ENCODE assay signal across 7 cellular contexts in genomic region chr3:114899186-114899931, GRCh38.
DNase-seq lines count a peak whose midpoint lies in the region; TF ChIP-seq lines count a peak whose summit lies in the region.

No MANE protein-coding gene starts in this region.

- no peaks in the 10 kb centered on the region for H3K9me2 ChIP-seq in Loucy (replicated peaks; ENCODE audit: low read depth, low read length)

- DNase-seq in NCI-H774 (lab: John Stamatoyannopoulos, UW) = peak; percentile 91
- DNase-seq in inferior parietal cortex (ENCODE audit: extremely low spot score) = peak; percentile 44
- no peak for DNase-seq in type B pancreatic cell (ENCODE audit: extremely low spot score, unreplicated experiment)
- no peak for DNase-seq in KBM-7
- DNase-seq in GM13976 (ENCODE audit: low spot score) = no peak
- DNase-seq in activated CD4-positive, alpha-beta T cell treated with anti-CD3 and anti-CD28 coated beads, Interleukin-2, amount 10 ng/mL, durations not matched to agents 7 days and 5 days = no peak

- no peaks in the 10 kb centered on the region for H3K9me3 ChIP-seq in Loucy (ENCODE audit: insufficient read depth, low read depth, low read length)

- no peak overlapping the region for H3K27ac Mint-ChIP-seq in type B pancreatic cell
- H3K27ac Mint-ChIP-seq in activated CD4-positive, alpha-beta T cell treated with anti-CD3 and anti-CD28 coated beads, Interleukin-2, amount 10 ng/mL, durations not matched to agents 7 days and 5 days = no peak overlapping the region

- CTCF ChIA-PET in activated CD4-positive, alpha-beta T cell treated with anti-CD3 and anti-CD28 coated beads, Interleukin-2, amount 10 ng/mL, durations not matched to agents 7 days and 5 days (lab: Charles Lee) = no interaction called here

- no peaks in the 10 kb centered on the region for H3K9me3 Mint-ChIP-seq in type B pancreatic cell
- H3K9me3 Mint-ChIP-seq in activated CD4-positive, alpha-beta T cell treated with anti-CD3 and anti-CD28 coated beads, Interleukin-2, amount 10 ng/mL, durations not matched to agents 7 days and 5 days = peaks cover 2% of the 10 kb centered on the region

- H3K4me3 ChIP-seq in Loucy (ENCODE audit: low read length, poor library complexity, severe bottlenecking) = no peak overlapping the region

- no peaks in the 10 kb centered on the region for H3K36me3 Mint-ChIP-seq in type B pancreatic cell
- H3K36me3 Mint-ChIP-seq in activated CD4-positive, alpha-beta T cell treated with anti-CD3 and anti-CD28 coated beads, Interleukin-2, amount 10 ng/mL, durations not matched to agents 7 days and 5 days (ENCODE audit: low read depth) = no peaks in the 10 kb centered on the region

- H2AFZ ChIP-seq in Loucy (ENCODE audit: low read length) = peak overlapping the region; percentile 20; the same call in 1 of the 2 replicates

- peaks cover 10% of the 10 kb centered on the region for H3F3A ChIP-seq in Loucy (ENCODE audit: low read depth)

- H3K9ac ChIP-seq in Loucy (ENCODE audit: low read depth, low read length, poor library complexity, severe bottlenecking) = peak overlapping the region; percentile 56

- no peaks in the 10 kb centered on the region for H3K27me3 Mint-ChIP-seq in type B pancreatic cell
- no peaks in the 10 kb centered on the region for H3K27me3 Mint-ChIP-seq in activated CD4-positive, alpha-beta T cell treated with anti-CD3 and anti-CD28 coated beads, Interleukin-2, amount 10 ng/mL, durations not matched to agents 7 days and 5 days

- in situ Hi-C loops in KBM-7 (cut with MboI; ENCODE audit: low pct_unique_long_range_greater_than_20kb, low sequenced_read_pairs) = no loop called here
- in situ Hi-C loops in GM13976 (cut with MboI; ENCODE audit: low sequenced_read_pairs, unreplicated experiment) = no loop called here

- H3K79me2 ChIP-seq in Loucy (ENCODE audit: insufficient read depth, low read length) = no peaks in the 10 kb centered on the region

- peak overlapping the region; percentile 26 for H3K4me2 ChIP-seq in Loucy (ENCODE audit: low read depth, low read length, poor library complexity, severe bottlenecking)

- H4K20me1 ChIP-seq in Loucy (ENCODE audit: insufficient read depth, low read length, poor library complexity, severe bottlenecking) = no peaks in the 10 kb centered on the region

- no peaks in the 10 kb centered on the region for H3K27me3 ChIP-seq in Loucy (ENCODE audit: insufficient read depth, low read length, poor library complexity, severe bottlenecking)

- H3K4me1 Mint-ChIP-seq in type B pancreatic cell (ENCODE audit: unreplicated experiment) = peaks cover 17% of the 10 kb centered on the region
- peaks cover 3% of the 10 kb centered on the region for H3K4me1 Mint-ChIP-seq in activated CD4-positive, alpha-beta T cell treated with anti-CD3 and anti-CD28 coated beads, Interleukin-2, amount 10 ng/mL, durations not matched to agents 7 days and 5 days

- TF ChIP-seq CTCF in Loucy (conservative IDR thresholded peaks at IDR 0.05; ENCODE audit: low read length) (no peak), type B pancreatic cell (conservative IDR thresholded peaks at IDR 0.05) (no peak), GM13976 (IDR thresholded peaks at IDR 0.05; ENCODE audit: borderline replicate concordance, control extremely low read depth, extremely low read depth, insufficient read depth, missing control alignments) (no peak)

- peaks cover 51% of the 10 kb centered on the region for H3K4me1 ChIP-seq in Loucy (ENCODE audit: insufficient read depth, low read length, poor library complexity, severe bottlenecking)

- POLR2A ChIA-PET in activated CD4-positive, alpha-beta T cell treated with anti-CD3 and anti-CD28 coated beads, Interleukin-2, amount 10 ng/mL, durations not matched to agents 7 days and 5 days (lab: Charles Lee) = interaction anchor here (0.6 kb wide), 1 partner anchor 13 kb away, joined by 3 read pairs; no protein-coding TSS in a partner anchor

- no peaks in the 10 kb centered on the region for H3K36me3 ChIP-seq in Loucy (ENCODE audit: insufficient read depth, low read length)

- H3K4me3 Mint-ChIP-seq in type B pancreatic cell = peak overlapping the region; percentile 42
- H3K4me3 Mint-ChIP-seq in activated CD4-positive, alpha-beta T cell treated with anti-CD3 and anti-CD28 coated beads, Interleukin-2, amount 10 ng/mL, durations not matched to agents 7 days and 5 days = no peak overlapping the region

Comparison
In these comparisons a context has a peak if more than half of its experiments do, and no peak if none do; other contexts are left out.
1. DNase-seq: peak in NCI-H774 (single experiment) and inferior parietal cortex (single experiment); none in type B pancreatic cell (single experiment), KBM-7 (single experiment), GM13976 (single experiment) and activated CD4-positive, alpha-beta T cell treated with anti-CD3 and anti-CD28 coated beads, Interleukin-2, amount 10 ng/mL, durations not matched to agents 7 days and 5 days (single experiment).